In genomic region chr12:95203477-95203843, GRCh38 we compare ENCODE assay signal across 13 cellular contexts. TPM values are rescaled to one million over a fixed set of nuclear protein-coding genes. Genes with fewer than 3 reads are reported as not detected.
A peak's percentile ranks its signal among the peaks of the same experiment; 100 is the strongest.
DNase-seq lines count a peak whose midpoint lies in the region; ATAC-seq and TF ChIP-seq lines count a peak whose summit lies in the region.
"Had no signal": no experiment of that assay in that cellular context is flagged by ENCODE, and none has a peak within 500 bp of the region (broad histone marks: within the 10 kb centered on the region; RNA-seq: fewer than 3 reads in every experiment).

No MANE protein-coding gene starts in this region.

- no peaks in the 10 kb centered on the region for H3K27me3 ChIP-seq in spleen (replicated peaks in 1 of 7)

- H3K36me3 ChIP-seq in spleen = no peaks in the 10 kb centered on the region

- peaks cover 2% of the 10 kb centered on the region for H3K9me3 Mint-ChIP-seq in activated B cell treated with CpG ODN at 0.5 μM for 24 hours

- no peaks in the 10 kb centered on the region for H3K27me3 Mint-ChIP-seq in activated B cell treated with CpG ODN at 0.5 μM for 24 hours

- peaks cover 8 to 53% (median 28%) of the 10 kb centered on the region in 6 donors for H3K4me1 ChIP-seq in spleen

- H3K9me3 ChIP-seq in spleen = no peaks in the 10 kb centered on the region

- CTCF ChIA-PET in activated B cell treated with CpG ODN at 0.5 μM for 24 hours (lab: Charles Lee) = no interaction called here

- DNase-seq in GM12865 (ENCODE audit: low read depth) (no peak), activated B cell treated with CpG ODN at 0.5 μM for 24 hours (no peak), fibroblast of the aortic adventitia (ENCODE audit: low read depth) (peak; percentile 41), spleen (no peak), 8988T (no peak)
- DNase-seq: activated CD4-positive, alpha-beta T cell treated with anti-CD3 and anti-CD28 coated beads, Interleukin-2, amount 50 U/mL, for 1 hour; activated effector memory CD4-positive, alpha-beta T cell treated with anti-CD3 and anti-CD28 coated beads, Interleukin-2, amount 50 U/mL, for 16 hours; kidney glomerular epithelial cell; stimulated activated CD4-positive, alpha-beta T cell treated with anti-CD3 and anti-CD28 coated beads, Interleukin-15, amount 100 ng/mL, for 24 hours had no signal

- POLR2A ChIA-PET in activated B cell treated with CpG ODN at 0.5 μM for 24 hours (lab: Charles Lee) = no interaction called here

- ATAC-seq in activated B cell treated with CpG ODN at 0.5 μM for 24 hours (ENCODE audit: low read depth) (no peak), HG03460 (IDR thresholded peaks at IDR 0.05; ENCODE audit: unreplicated experiment) (no peak), esophagus mucosa (no peak), HG03135 (IDR thresholded peaks at IDR 0.05; ENCODE audit: unreplicated experiment) (no peak)

- WGBS in spleen, 5 donors = 54 to 73% (median 71%) methylated on average over 1 of the region's 1 CpG

- H3K36me3 Mint-ChIP-seq in activated B cell treated with CpG ODN at 0.5 μM for 24 hours (ENCODE audit: low read depth) = no peaks in the 10 kb centered on the region

- TF ChIP-seq POLR2A in spleen (IDR thresholded peaks at IDR 0.05) = no peak

- intact Hi-C loops in activated B cell treated with CpG ODN at 0.5 μM for 24 hours (cut with micrococcal nuclease) = no loop called here
- intact Hi-C loops in spleen (cut with DNase I; ENCODE audit: low total_unique reads) = no loop called here

- H3K4me3 ChIP-seq in GM12865 (ENCODE audit: low read depth, low read length) (peak overlapping the region; percentile 44), fibroblast of the aortic adventitia (ENCODE audit: low read depth, low read length) (no peak overlapping the region), spleen (no peak overlapping the region)

- H3K4me1 Mint-ChIP-seq in activated B cell treated with CpG ODN at 0.5 μM for 24 hours = peaks cover 49% of the 10 kb centered on the region

- H3K27ac ChIP-seq in spleen = peak overlapping the region in 5 of 8 donors; percentile 6 to 74 (median 67)
- H3K27ac ChIP-seq: C4-2B had no signal

- peak overlapping the region; percentile 16 for H3K4me3 Mint-ChIP-seq in activated B cell treated with CpG ODN at 0.5 μM for 24 hours

- peak overlapping the region; percentile 65 for H3K27ac Mint-ChIP-seq in activated B cell treated with CpG ODN at 0.5 μM for 24 hours

- TF ChIP-seq CTCF in GM12865 (IDR thresholded peaks at IDR 0.05; ENCODE audit: insufficient read depth, low read depth, low read length, missing control alignments) = no peak
- no peak for TF ChIP-seq CTCF in activated B cell treated with CpG ODN at 0.5 μM for 24 hours (IDR thresholded peaks at IDR 0.05)
- TF ChIP-seq CTCF in fibroblast of the aortic adventitia (IDR thresholded peaks at IDR 0.05; ENCODE audit: insufficient read depth, low read length) = no peak
- TF ChIP-seq CTCF in spleen (IDR thresholded peaks at IDR 0.05 in 8 of 11, conservative IDR thresholded peaks at IDR 0.05 in 3 of 11) = no peak

RNA-seq across cellular contexts. Expression of gene FGD6, which starts 13.8 kb away (rescaled TPM):
- total RNA-seq in activated B cell treated with CpG ODN at 0.5 μM for 24 hours = 3.7 and 5.4 TPM in 2 replicates
- total RNA-seq in fibroblast of the aortic adventitia (ENCODE audit: low replicate concordance) = 12.5 and 13.1 TPM in 2 replicates
- 10 to 100 TPM in 6 of 7 donors, 1 to 10 TPM in 1; 8.5 to 13.0 (median 10.8) TPM for total RNA-seq in spleen
- polyA plus RNA-seq in spleen = 1 to 10 TPM in 2 of 3 donors, under 1 TPM in 1; 0.78 to 1.9 (median 1.7) TPM
- total RNA-seq in esophagus mucosa = 10.8 TPM

RNA-seq across cellular contexts. Expression of gene VEZT, which starts 14.1 kb away (rescaled TPM):
- total RNA-seq in activated B cell treated with CpG ODN at 0.5 μM for 24 hours = 47.2 and 58.7 TPM in 2 replicates
- 31.4 and 98.6 TPM in 2 replicates for total RNA-seq in fibroblast of the aortic adventitia (ENCODE audit: low replicate concordance)
- total RNA-seq in spleen = 10 to 100 TPM; 38.6 to 64.3 (median 48.7) TPM
- polyA plus RNA-seq in spleen = 10 to 100 TPM; 17.0 to 19.8 (median 17.8) TPM
- 49.9 TPM for total RNA-seq in esophagus mucosa
